ENCODE assay signal across 9 cellular contexts in the genomic region with DNA sequence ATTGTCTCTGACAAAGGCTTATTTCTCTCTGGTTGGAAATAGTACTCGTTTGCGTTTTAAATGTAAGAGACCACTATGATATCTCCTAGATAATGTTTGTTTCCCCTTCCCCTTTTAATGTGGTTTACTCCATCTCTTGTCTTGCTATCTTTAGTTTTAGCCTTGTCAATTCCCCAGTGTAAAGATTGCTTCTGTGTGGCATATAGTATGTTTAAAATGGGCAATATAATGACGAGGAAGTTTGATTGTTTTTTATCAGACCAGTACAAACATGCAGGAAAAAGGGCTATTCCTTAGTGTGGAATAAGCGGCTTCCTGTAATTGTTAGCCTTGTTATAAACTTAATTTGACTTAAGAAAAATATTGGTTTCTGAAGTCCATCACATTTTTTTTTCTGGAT. TPM values are rescaled to one million over a fixed set of nuclear protein-coding genes. Genes with fewer than 3 reads are reported as not detected.
DNase-seq lines count a peak whose midpoint lies in the region; ATAC-seq, FAIRE-seq and TF ChIP-seq lines count a peak whose summit lies in the region.
"Had no signal": no experiment of that assay in that cellular context is flagged by ENCODE, and none has a peak within 500 bp of the region (broad histone marks: within the 10 kb centered on the region; RNA-seq: fewer than 3 reads in every experiment).

No MANE protein-coding gene starts in this region.

- H4K20me1 ChIP-seq in K562 (replicated peaks; ENCODE audit: control insufficient read depth, insufficient read depth, low read length) = no peaks in the 10 kb centered on the region; the same call in none of the 2 replicates

- peak overlapping the region; percentile 97 for H3K4me3 ChIP-seq in cardiac muscle cell
- peak overlapping the region; percentile 87 for H3K4me3 ChIP-seq in K562
- H3K4me3 ChIP-seq in upper lobe of right lung = peak overlapping the region; percentile 83

- CTCF ChIA-PET in K562 (lab: Yijun Ruan, JAX; ENCODE audit: low intra/inter-chr PET ratio) = interaction anchor here (1.1 kb wide), 1 partner anchor 539 kb away, joined by 4 read pairs; no protein-coding TSS in a partner anchor

- peaks cover 88% of the 10 kb centered on the region for H3K79me2 ChIP-seq in K562 (ENCODE audit: control insufficient read depth, insufficient read depth, low read length)

- no peak for TF ChIP-seq CTCF in cardiac muscle cell (IDR thresholded peaks at IDR 0.05; ENCODE audit: low read depth, low read length)
- TF ChIP-seq CTCF in K562 (IDR thresholded peaks at IDR 0.05 in 2 of 3, conservative IDR thresholded peaks at IDR 0.05 in 1 of 3; ENCODE audit: insufficient read depth in 2 of 3, low read depth in 1 of 3, low read length in 3 of 3) = no peak
- no peak for TF ChIP-seq CTCF in upper lobe of right lung (IDR thresholded peaks at IDR 0.05)

- POLR2A ChIA-PET in K562 (lab: Yijun Ruan, JAX) = interaction anchor here (0.9 to 1.8 kb wide), 2 partner anchors 9 to 31 kb away, joined by 3 to 7 read pairs; no protein-coding TSS in a partner anchor

- H3K9me3 ChIP-seq in cardiac muscle cell (ENCODE audit: low read depth) = no peaks in the 10 kb centered on the region
- no peaks in the 10 kb centered on the region for H3K9me3 ChIP-seq in K562 (replicated peaks; ENCODE audit: control insufficient read depth, insufficient read depth, low read depth, low read length)
- H3K9me3 ChIP-seq in upper lobe of right lung = no peaks in the 10 kb centered on the region

- no peak for DNase-seq in cardiac muscle cell (ENCODE audit: low read depth in 1 of 2, low spot score in 1 of 2)
- no peak for DNase-seq in Right ventricle myocardium inferior (ENCODE audit: missing footprints)
- peak in 1 of 4 experiments; percentile 30 for DNase-seq in K562 (ENCODE audit: extremely low read depth in 1 of 4, low spot score in 3 of 4)
- peak; percentile 63 for DNase-seq in medulla oblongata (ENCODE audit: extremely low spot score)
- no peak for DNase-seq in upper lobe of right lung
- DNase-seq in NCI-H1417 treated with DMSO at 0.1 percent for 48 hours (lab: John Stamatoyannopoulos, UW) = no peak
- no peak for DNase-seq in left colon

- TF ChIP-seq EP300 in K562 (IDR thresholded peaks at IDR 0.05; ENCODE audit: low read length) = no peak

- H3K4me2 ChIP-seq in K562 (ENCODE audit: insufficient read depth, low read length) = peak overlapping the region; percentile 82

- no peak overlapping the region for H2AFZ ChIP-seq in K562 (ENCODE audit: low read depth, low read length)

- peak overlapping the region in 1 of 2 experiments; percentile 93; a peak in 2 of 4 replicates for H3K9ac ChIP-seq in K562 (ENCODE audit: insufficient read depth in 1 of 2, low read depth in 2 of 2, low read length in 2 of 2)

- WGBS in K562 (ENCODE audit: insufficient coverage, low coverage, missing lambda C conversion rate) = 0% methylated on average over 4 of the region's 4 CpGs

- intact Hi-C loops in Right ventricle myocardium inferior (cut with DNase I) = loop anchor here (2.0 to 5.0 kb wide), 6 partner anchors 150 to 691 kb away; no protein-coding TSS in a partner anchor
- intact Hi-C loops in K562 (cut with micrococcal nuclease) = loop anchor here (1.0 to 5.0 kb wide), 7 partner anchors 137 to 1510 kb away; no protein-coding TSS in a partner anchor
- intact Hi-C loops in upper lobe of right lung (cut with DNase I) = no loop called here
- intact Hi-C loops in left colon (cut with DNase I, micrococcal nuclease) = no loop called here

- no peak for TF ChIP-seq RAD21 in K562 (CRISPR knock-in tag; conservative IDR thresholded peaks at IDR 0.05 in 1 of 2, IDR thresholded peaks at IDR 0.05 in 1 of 2)

- peaks cover 4% of the 10 kb centered on the region for H3K36me3 ChIP-seq in cardiac muscle cell
- peaks cover 4% of the 10 kb centered on the region for H3K36me3 ChIP-seq in K562 (ENCODE audit: control insufficient read depth, insufficient read depth, low read length)
- H3K36me3 ChIP-seq in upper lobe of right lung = no peaks in the 10 kb centered on the region

- TF ChIP-seq POLR2A in K562 (conservative IDR thresholded peaks at IDR 0.05) = no peak

- no peak for FAIRE-seq in K562 (lab: Jason Lieb, UNC)

- no peak for ATAC-seq in Right ventricle myocardium inferior
- peak; percentile 5 for ATAC-seq in K562
- ATAC-seq in upper lobe of right lung = no peak
- ATAC-seq in GM18907 (IDR thresholded peaks at IDR 0.05; ENCODE audit: unreplicated experiment) = no peak
- no peak for ATAC-seq in left colon
- ATAC-seq: activated naive CD4-positive, alpha-beta T cell treated with anti-CD3 and anti-CD28 coated beads, Interleukin-2, amount 50 U/mL, for 72 hours had no signal

- in situ Hi-C loops in K562 (cut with MboI) = no loop called here

- H3K9me1 ChIP-seq in K562 (ENCODE audit: control insufficient read depth, insufficient read depth, low read length) = no peaks in the 10 kb centered on the region

- H3K27ac ChIP-seq in cardiac muscle cell (peak overlapping the region; percentile 99), K562 (ENCODE audit: extremely low read depth, low read depth, low read length) (peak overlapping the region; percentile 56), upper lobe of right lung (peak overlapping the region; percentile 95)

- peaks cover 17% of the 10 kb centered on the region for H3K4me1 ChIP-seq in cardiac muscle cell (ENCODE audit: low read depth)
- peaks cover 13 to 15% of the 10 kb centered on the region in 2 experiments for H3K4me1 ChIP-seq in K562 (replicated peaks in 1 of 2; ENCODE audit: control insufficient read depth in 2 of 2, insufficient read depth in 2 of 2, low read length in 2 of 2)
- H3K4me1 ChIP-seq in upper lobe of right lung = peaks cover 38% of the 10 kb centered on the region

- BruUV-seq in K562 (replicated peaks; lab: Mats Ljungman, UMichigan) = no TSS peak

- no peaks in the 10 kb centered on the region for H3K27me3 ChIP-seq in cardiac muscle cell
- H3K27me3 ChIP-seq in K562 (ENCODE audit: control insufficient read depth in 2 of 2, insufficient read depth in 2 of 2, low read length in 2 of 2) = no peaks in the 10 kb centered on the region
- no peaks in the 10 kb centered on the region for H3K27me3 ChIP-seq in upper lobe of right lung

TF ChIP-seq in K562, 482 proteins besides CTCF, POLR2A, EP300 and RAD21 (continues in another document):
- TF ChIP-seq, protein P1, sequence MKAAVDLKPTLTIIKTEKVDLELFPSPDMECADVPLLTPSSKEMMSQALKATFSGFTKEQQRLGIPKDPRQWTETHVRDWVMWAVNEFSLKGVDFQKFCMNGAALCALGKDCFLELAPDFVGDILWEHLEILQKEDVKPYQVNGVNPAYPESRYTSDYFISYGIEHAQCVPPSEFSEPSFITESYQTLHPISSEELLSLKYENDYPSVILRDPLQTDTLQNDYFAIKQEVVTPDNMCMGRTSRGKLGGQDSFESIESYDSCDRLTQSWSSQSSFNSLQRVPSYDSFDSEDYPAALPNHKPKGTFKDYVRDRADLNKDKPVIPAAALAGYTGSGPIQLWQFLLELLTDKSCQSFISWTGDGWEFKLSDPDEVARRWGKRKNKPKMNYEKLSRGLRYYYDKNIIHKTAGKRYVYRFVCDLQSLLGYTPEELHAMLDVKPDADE (conservative IDR thresholded peaks at IDR 0.05; ENCODE audit: control insufficient read depth, low read depth, low read length) = no peak
- TF ChIP-seq, protein P2, sequence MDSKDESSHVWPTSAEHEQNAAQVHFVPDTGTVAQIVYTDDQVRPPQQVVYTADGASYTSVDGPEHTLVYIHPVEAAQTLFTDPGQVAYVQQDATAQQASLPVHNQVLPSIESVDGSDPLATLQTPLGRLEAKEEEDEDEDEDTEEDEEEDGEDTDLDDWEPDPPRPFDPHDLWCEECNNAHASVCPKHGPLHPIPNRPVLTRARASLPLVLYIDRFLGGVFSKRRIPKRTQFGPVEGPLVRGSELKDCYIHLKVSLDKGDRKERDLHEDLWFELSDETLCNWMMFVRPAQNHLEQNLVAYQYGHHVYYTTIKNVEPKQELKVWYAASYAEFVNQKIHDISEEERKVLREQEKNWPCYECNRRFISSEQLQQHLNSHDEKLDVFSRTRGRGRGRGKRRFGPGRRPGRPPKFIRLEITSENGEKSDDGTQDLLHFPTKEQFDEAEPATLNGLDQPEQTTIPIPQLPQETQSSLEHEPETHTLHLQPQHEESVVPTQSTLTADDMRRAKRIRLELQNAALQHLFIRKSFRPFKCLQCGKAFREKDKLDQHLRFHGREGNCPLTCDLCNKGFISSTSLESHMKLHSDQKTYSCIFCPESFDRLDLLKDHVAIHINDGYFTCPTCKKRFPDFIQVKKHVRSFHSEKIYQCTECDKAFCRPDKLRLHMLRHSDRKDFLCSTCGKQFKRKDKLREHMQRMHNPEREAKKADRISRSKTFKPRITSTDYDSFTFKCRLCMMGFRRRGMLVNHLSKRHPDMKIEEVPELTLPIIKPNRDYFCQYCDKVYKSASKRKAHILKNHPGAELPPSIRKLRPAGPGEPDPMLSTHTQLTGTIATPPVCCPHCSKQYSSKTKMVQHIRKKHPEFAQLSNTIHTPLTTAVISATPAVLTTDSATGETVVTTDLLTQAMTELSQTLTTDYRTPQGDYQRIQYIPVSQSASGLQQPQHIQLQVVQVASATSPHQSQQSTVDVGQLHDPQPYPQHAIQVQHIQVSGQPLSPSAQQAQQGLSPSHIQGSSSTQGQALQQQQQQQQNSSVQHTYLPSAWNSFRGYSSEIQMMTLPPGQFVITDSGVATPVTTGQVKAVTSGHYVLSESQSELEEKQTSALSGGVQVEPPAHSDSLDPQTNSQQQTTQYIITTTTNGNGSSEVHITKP (IDR thresholded peaks at IDR 0.05; ENCODE audit: partially characterized antibody) = peak; percentile 71

RNA-seq across cellular contexts. Expression of a gene that starts 3.1 kb away (rescaled TPM):
- total RNA-seq in cardiac muscle cell (217 and 503 TPM in 2 replicates), Right ventricle myocardium inferior (459 TPM), K562 (2014; rRNA removed) (107 and 114 TPM in 2 replicates), K562 (2014; rRNA removed; fragmentation: Illumina TruSeq; extraction: Trizol) (123 and 145 TPM in 2 replicates), K562 (2015; rRNA removed; fragmentation: Illumina TruSeq; extraction: Trizol) (118 and 128 TPM in 2 replicates), K562 (2021) (129 and 142 TPM in 2 replicates), upper lobe of right lung (234 TPM), left colon (10 to 100 TPM; 12.9 to 31.8 TPM)
- polyA plus RNA-seq in cardiac muscle cell (148 and 289 TPM in 2 replicates), K562 (2011; rRNA removed) (127 and 141 TPM in 2 replicates), K562 (2014; fragmentation: Illumina TruSeq; extraction: Trizol) (170 and 215 TPM in 2 replicates), K562 (2014; fragmentation: Nextera tagmentation; extraction: Ambion mirVana) (10 to 100 TPM; 20.4 to 61.0 TPM), K562 (2014; rRNA removed) (91.1 and 92.9 TPM in 2 replicates)
- 91.7 and 174 TPM in 2 replicates for total RNA-seq in K562 (2011; cell fraction: chromatin; rRNA removed; ENCODE audit: low replicate concordance)
- total RNA-seq in K562 (2011; cell fraction: nucleolus; rRNA removed) = 37.5 and 45.5 TPM in 2 replicates
- 95.0 and 184 TPM in 2 replicates for total RNA-seq in K562 (2011; cell fraction: nucleoplasm; rRNA removed)
- polyA plus RNA-seq in K562 (2011; cell fraction: cytosol; rRNA removed) = 173 and 191 TPM in 2 replicates
- 121 and 146 TPM in 2 replicates for polyA plus RNA-seq in K562 (2011; cell fraction: nucleus; rRNA removed)
- polyA plus RNA-seq in K562 (2012) = 66.4 and 69.4 TPM in 2 replicates
- 390 and 459 TPM in 2 replicates for polyA minus RNA-seq in K562 (2011; rRNA and poly(A)+ RNA removed)
- polyA minus RNA-seq in K562 (2011; cell fraction: cytosol; rRNA and poly(A)+ RNA removed) = 157 and 234 TPM in 2 replicates
- polyA minus RNA-seq in K562 (2011; cell fraction: nucleus; rRNA and poly(A)+ RNA removed) = 111 and 169 TPM in 2 replicates

Comparison
In these comparisons a context has a peak if more than half of its experiments do, and no peak if none do; other contexts are left out.
1. intact Hi-C loops: an anchor here in Right ventricle myocardium inferior (2.0 to 5.0 kb wide) and K562 (1.0 to 5.0 kb wide); none called in upper lobe of right lung and left colon.